1 cellular context compared by ENCODE assay signal in the genomic region with DNA sequence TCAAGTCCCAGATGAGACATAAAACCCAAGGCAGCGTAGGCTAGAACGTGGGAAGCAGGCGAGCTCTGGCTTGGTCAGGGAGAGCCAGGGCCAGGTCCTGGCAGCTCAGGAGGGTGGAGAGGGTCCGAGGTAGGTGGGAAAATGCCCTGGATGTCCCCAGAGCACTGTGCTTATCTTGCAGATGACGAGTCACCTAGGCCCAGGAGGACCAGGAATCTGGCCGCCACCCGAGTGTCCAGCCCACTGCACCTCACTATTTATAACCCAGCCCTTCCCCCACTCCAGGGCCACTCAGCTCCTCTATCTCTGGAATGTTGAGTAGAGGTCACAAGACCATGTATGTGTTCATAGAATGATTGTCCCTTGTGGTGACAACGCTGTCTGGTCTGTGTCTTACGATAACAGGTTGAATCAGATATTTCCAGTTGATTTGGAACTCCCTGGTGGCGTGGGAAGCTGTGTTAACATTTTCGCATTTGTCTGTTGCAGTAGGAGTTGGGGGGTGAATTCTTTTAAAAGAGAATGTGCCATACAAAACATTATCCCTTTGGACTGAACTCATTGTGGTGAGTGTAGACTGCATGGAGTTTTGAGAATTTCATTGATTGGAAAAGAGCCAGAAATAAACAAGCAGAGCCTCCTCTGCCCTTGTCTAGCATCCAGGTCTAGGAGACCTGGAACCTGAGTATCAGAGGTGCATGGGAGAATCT.
TF ChIP-seq lines count a peak whose summit lies in the region.

No MANE protein-coding gene starts in this region.

TF ChIP-seq in K562, 482 proteins besides CTCF, POLR2A, EP300 and RAD21 (continued from another document and continues in another):
- TF ChIP-seq, protein P1, sequence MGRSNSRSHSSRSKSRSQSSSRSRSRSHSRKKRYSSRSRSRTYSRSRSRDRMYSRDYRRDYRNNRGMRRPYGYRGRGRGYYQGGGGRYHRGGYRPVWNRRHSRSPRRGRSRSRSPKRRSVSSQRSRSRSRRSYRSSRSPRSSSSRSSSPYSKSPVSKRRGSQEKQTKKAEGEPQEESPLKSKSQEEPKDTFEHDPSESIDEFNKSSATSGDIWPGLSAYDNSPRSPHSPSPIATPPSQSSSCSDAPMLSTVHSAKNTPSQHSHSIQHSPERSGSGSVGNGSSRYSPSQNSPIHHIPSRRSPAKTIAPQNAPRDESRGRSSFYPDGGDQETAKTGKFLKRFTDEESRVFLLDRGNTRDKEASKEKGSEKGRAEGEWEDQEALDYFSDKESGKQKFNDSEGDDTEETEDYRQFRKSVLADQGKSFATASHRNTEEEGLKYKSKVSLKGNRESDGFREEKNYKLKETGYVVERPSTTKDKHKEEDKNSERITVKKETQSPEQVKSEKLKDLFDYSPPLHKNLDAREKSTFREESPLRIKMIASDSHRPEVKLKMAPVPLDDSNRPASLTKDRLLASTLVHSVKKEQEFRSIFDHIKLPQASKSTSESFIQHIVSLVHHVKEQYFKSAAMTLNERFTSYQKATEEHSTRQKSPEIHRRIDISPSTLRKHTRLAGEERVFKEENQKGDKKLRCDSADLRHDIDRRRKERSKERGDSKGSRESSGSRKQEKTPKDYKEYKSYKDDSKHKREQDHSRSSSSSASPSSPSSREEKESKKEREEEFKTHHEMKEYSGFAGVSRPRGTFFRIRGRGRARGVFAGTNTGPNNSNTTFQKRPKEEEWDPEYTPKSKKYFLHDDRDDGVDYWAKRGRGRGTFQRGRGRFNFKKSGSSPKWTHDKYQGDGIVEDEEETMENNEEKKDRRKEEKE (IDR thresholded peaks at IDR 0.05; ENCODE audit: borderline replicate concordance in 1 of 2, control insufficient read depth in 1 of 2, low read depth in 2 of 2, low read length in 1 of 2) = no peak
- TF ChIP-seq BHLHE40 (IDR thresholded peaks at IDR 0.05; ENCODE audit: low read length) (peak; percentile 91), KLF16 (IDR thresholded peaks at IDR 0.05) (peak; percentile 97), CREB1 (IDR thresholded peaks at IDR 0.05) (peak; percentile 60), CREB1 (CRISPR knock-in tag; IDR thresholded peaks at IDR 0.05) (peak; percentile 44; the same call in 1 of the 2 replicates), PML (IDR thresholded peaks at IDR 0.05; ENCODE audit: low read length) (peak; percentile 95), PHB (CRISPR knock-in tag; IDR thresholded peaks at IDR 0.05) (peak; percentile 85; the same call in 1 of the 2 replicates), CEBPG (CRISPR knock-in tag; IDR thresholded peaks at IDR 0.05) (no peak), CEBPG (tag; conservative IDR thresholded peaks at IDR 0.05 in 1 of 2, IDR thresholded peaks at IDR 0.05 in 1 of 2) (peak in 1 of 2 experiments; percentile 41; a peak in 1 of 4 replicates), SMAD4 (CRISPR knock-in tag; conservative IDR thresholded peaks at IDR 0.05) (peak; percentile 96), MYNN (IDR thresholded peaks at IDR 0.05) (no peak), MYNN (CRISPR knock-in tag; IDR thresholded peaks at IDR 0.05) (no peak), MAZ (CRISPR knock-in tag; conservative IDR thresholded peaks at IDR 0.05 in 1 of 2, IDR thresholded peaks at IDR 0.05 in 1 of 2) (peak; percentile 45 to 60; a peak in 2 of 4 replicates), TBL1XR1 (IDR thresholded peaks at IDR 0.05; ENCODE audit: low read length in 2 of 2) (peak; percentile 80 to 93; a peak in 3 of 4 replicates), TAF9B (IDR thresholded peaks at IDR 0.05; ENCODE audit: partially characterized antibody) (no peak), HDAC3 (IDR thresholded peaks at IDR 0.05; ENCODE audit: borderline replicate concordance, partially characterized antibody) (peak; percentile 91), SRSF1 (IDR thresholded peaks at IDR 0.05; ENCODE audit: low read depth, low read length) (no peak), DMBX1 (CRISPR knock-in tag; IDR thresholded peaks at IDR 0.05; ENCODE audit: borderline replicate concordance) (peak; percentile 77; the same call in 1 of the 2 replicates), MTA3 (IDR thresholded peaks at IDR 0.05; ENCODE audit: borderline replicate concordance) (peak; percentile 89), ETV6 (IDR thresholded peaks at IDR 0.05; ENCODE audit: borderline replicate concordance in 1 of 2, low read depth in 2 of 2, low read length in 1 of 2) (0 out of 4 replicates have a peak, but pooled peaks of 1 of the 2 experiments have one; percentile 21), ETV6 (CRISPR knock-in tag; IDR thresholded peaks at IDR 0.05; ENCODE audit: borderline replicate concordance) (no peak), ELF4 (CRISPR knock-in tag; IDR thresholded peaks at IDR 0.05) (peak; percentile 80; the same call in 1 of the 2 replicates), MEIS2 (IDR thresholded peaks at IDR 0.05; ENCODE audit: partially characterized antibody) (peak; percentile 86), HMGN3 (IDR thresholded peaks at IDR 0.05; ENCODE audit: borderline replicate concordance, extremely low read depth, insufficient read length, low read depth, low read length) (peak; percentile 96), CBX8 (IDR thresholded peaks at IDR 0.05; ENCODE audit: borderline replicate concordance, extremely low read depth, low read depth, low read length, poor library complexity, severe bottlenecking) (no peak), ZNF76 (CRISPR knock-in tag; IDR thresholded peaks at IDR 0.05; ENCODE audit: borderline replicate concordance) (no peak), GATAD2B (IDR thresholded peaks at IDR 0.05; ENCODE audit: borderline replicate concordance) (peak; percentile 56; the same call in 1 of the 2 replicates), RFX5 (IDR thresholded peaks at IDR 0.05; ENCODE audit: low read depth, low read length) (no peak), SP1 (CRISPR knock-in tag; IDR thresholded peaks at IDR 0.05) (peak; percentile 66; the same call in 1 of the 2 replicates), FOXJ2 (tag; IDR thresholded peaks at IDR 0.05) (peak; percentile 96)
- TF ChIP-seq, protein P2, sequence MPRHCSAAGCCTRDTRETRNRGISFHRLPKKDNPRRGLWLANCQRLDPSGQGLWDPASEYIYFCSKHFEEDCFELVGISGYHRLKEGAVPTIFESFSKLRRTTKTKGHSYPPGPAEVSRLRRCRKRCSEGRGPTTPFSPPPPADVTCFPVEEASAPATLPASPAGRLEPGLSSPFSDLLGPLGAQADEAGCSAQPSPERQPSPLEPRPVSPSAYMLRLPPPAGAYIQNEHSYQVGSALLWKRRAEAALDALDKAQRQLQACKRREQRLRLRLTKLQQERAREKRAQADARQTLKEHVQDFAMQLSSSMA (CRISPR knock-in tag; IDR thresholded peaks at IDR 0.05) = no peak
- TF ChIP-seq, protein P3, sequence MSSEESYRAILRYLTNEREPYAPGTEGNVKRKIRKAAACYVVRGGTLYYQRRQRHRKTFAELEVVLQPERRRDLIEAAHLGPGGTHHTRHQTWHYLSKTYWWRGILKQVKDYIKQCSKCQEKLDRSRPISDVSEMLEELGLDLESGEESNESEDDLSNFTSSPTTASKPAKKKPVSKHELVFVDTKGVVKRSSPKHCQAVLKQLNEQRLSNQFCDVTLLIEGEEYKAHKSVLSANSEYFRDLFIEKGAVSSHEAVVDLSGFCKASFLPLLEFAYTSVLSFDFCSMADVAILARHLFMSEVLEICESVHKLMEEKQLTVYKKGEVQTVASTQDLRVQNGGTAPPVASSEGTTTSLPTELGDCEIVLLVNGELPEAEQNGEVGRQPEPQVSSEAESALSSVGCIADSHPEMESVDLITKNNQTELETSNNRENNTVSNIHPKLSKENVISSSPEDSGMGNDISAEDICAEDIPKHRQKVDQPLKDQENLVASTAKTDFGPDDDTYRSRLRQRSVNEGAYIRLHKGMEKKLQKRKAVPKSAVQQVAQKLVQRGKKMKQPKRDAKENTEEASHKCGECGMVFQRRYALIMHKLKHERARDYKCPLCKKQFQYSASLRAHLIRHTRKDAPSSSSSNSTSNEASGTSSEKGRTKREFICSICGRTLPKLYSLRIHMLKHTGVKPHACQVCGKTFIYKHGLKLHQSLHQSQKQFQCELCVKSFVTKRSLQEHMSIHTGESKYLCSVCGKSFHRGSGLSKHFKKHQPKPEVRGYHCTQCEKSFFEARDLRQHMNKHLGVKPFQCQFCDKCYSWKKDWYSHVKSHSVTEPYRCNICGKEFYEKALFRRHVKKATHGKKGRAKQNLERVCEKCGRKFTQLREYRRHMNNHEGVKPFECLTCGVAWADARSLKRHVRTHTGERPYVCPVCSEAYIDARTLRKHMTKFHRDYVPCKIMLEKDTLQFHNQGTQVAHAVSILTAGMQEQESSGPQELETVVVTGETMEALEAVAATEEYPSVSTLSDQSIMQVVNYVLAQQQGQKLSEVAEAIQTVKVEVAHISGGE (CRISPR knock-in tag; IDR thresholded peaks at IDR 0.05) = peak in 1 of 3 experiments; percentile 68; a peak in 1 of 6 replicates
- TF ChIP-seq, protein P4, sequence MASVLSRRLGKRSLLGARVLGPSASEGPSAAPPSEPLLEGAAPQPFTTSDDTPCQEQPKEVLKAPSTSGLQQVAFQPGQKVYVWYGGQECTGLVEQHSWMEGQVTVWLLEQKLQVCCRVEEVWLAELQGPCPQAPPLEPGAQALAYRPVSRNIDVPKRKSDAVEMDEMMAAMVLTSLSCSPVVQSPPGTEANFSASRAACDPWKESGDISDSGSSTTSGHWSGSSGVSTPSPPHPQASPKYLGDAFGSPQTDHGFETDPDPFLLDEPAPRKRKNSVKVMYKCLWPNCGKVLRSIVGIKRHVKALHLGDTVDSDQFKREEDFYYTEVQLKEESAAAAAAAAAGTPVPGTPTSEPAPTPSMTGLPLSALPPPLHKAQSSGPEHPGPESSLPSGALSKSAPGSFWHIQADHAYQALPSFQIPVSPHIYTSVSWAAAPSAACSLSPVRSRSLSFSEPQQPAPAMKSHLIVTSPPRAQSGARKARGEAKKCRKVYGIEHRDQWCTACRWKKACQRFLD (CRISPR knock-in tag; IDR thresholded peaks at IDR 0.05) = peak; percentile 83
- TF ChIP-seq, protein P5, sequence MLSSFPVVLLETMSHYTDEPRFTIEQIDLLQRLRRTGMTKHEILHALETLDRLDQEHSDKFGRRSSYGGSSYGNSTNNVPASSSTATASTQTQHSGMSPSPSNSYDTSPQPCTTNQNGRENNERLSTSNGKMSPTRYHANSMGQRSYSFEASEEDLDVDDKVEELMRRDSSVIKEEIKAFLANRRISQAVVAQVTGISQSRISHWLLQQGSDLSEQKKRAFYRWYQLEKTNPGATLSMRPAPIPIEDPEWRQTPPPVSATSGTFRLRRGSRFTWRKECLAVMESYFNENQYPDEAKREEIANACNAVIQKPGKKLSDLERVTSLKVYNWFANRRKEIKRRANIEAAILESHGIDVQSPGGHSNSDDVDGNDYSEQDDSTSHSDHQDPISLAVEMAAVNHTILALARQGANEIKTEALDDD (IDR thresholded peaks at IDR 0.05) = no peak
- TF ChIP-seq, protein P6, sequence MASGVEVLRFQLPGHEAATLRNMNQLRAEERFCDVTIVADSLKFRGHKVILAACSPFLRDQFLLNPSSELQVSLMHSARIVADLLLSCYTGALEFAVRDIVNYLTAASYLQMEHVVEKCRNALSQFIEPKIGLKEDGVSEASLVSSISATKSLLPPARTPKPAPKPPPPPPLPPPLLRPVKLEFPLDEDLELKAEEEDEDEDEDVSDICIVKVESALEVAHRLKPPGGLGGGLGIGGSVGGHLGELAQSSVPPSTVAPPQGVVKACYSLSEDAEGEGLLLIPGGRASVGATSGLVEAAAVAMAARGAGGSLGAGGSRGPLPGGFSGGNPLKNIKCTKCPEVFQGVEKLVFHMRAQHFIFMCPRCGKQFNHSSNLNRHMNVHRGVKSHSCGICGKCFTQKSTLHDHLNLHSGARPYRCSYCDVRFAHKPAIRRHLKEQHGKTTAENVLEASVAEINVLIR (CRISPR knock-in tag; IDR thresholded peaks at IDR 0.05) = peak; percentile 59
- TF ChIP-seq, protein P7, sequence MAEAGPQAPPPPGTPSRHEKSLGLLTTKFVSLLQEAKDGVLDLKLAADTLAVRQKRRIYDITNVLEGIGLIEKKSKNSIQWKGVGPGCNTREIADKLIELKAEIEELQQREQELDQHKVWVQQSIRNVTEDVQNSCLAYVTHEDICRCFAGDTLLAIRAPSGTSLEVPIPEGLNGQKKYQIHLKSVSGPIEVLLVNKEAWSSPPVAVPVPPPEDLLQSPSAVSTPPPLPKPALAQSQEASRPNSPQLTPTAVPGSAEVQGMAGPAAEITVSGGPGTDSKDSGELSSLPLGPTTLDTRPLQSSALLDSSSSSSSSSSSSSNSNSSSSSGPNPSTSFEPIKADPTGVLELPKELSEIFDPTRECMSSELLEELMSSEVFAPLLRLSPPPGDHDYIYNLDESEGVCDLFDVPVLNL (CRISPR knock-in tag; IDR thresholded peaks at IDR 0.05; ENCODE audit: low read depth) = no peak
- TF ChIP-seq, protein P8, sequence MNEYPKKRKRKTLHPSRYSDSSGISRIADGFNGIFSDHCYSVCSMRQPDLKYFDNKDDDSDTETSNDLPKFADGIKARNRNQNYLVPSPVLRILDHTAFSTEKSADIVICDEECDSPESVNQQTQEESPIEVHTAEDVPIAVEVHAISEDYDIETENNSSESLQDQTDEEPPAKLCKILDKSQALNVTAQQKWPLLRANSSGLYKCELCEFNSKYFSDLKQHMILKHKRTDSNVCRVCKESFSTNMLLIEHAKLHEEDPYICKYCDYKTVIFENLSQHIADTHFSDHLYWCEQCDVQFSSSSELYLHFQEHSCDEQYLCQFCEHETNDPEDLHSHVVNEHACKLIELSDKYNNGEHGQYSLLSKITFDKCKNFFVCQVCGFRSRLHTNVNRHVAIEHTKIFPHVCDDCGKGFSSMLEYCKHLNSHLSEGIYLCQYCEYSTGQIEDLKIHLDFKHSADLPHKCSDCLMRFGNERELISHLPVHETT (CRISPR knock-in tag; conservative IDR thresholded peaks at IDR 0.05 in 1 of 2, IDR thresholded peaks at IDR 0.05 in 1 of 2) = peak in 1 of 2 experiments; percentile 82; a peak in 2 of 4 replicates
- TF ChIP-seq, protein P9, sequence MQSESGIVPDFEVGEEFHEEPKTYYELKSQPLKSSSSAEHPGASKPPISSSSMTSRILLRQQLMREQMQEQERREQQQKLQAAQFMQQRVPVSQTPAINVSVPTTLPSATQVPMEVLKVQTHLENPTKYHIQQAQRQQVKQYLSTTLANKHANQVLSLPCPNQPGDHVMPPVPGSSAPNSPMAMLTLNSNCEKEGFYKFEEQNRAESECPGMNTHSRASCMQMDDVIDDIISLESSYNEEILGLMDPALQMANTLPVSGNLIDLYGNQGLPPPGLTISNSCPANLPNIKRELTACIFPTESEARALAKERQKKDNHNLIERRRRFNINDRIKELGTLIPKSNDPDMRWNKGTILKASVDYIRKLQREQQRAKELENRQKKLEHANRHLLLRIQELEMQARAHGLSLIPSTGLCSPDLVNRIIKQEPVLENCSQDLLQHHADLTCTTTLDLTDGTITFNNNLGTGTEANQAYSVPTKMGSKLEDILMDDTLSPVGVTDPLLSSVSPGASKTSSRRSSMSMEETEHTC (IDR thresholded peaks at IDR 0.05) = peak; percentile 97
- TF ChIP-seq, protein P10, sequence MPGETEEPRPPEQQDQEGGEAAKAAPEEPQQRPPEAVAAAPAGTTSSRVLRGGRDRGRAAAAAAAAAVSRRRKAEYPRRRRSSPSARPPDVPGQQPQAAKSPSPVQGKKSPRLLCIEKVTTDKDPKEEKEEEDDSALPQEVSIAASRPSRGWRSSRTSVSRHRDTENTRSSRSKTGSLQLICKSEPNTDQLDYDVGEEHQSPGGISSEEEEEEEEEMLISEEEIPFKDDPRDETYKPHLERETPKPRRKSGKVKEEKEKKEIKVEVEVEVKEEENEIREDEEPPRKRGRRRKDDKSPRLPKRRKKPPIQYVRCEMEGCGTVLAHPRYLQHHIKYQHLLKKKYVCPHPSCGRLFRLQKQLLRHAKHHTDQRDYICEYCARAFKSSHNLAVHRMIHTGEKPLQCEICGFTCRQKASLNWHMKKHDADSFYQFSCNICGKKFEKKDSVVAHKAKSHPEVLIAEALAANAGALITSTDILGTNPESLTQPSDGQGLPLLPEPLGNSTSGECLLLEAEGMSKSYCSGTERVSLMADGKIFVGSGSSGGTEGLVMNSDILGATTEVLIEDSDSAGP (CRISPR knock-in tag; IDR thresholded peaks at IDR 0.05) = no peak
